In the genomic region with DNA sequence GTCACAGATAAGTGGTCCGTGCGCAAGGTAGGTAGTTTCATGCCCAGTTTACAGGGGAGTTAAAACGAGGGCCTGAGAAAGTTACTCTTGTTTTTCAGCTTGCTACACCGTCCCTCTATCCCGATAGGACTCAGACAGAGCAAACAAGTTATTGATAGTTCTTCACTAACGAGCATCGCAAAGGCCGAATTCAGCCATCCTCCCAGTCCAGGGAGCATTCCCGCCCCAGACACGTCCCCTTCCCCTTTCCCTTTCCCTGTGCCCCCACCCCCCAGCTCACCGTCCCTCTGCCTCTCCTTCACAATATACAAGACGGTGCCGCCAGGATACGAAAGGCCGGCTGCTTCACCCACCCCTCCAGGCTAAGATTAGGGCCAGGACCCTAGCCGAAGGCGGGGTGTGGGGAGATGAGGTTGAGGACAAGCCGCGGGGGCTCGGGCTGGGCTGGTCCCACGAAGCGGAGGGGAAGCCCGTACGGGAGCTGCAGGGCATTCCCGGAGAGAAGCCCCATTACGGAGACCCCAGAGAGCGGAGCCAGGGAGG, we compare ENCODE assay signal across 1 cellular context.
TF ChIP-seq lines count a peak whose summit lies in the region.

No MANE protein-coding gene starts in this region.

TF ChIP-seq in GM23338, 12 proteins besides CTCF, POLR2A, EP300 and RAD21 (continued from another document):
- TF ChIP-seq, protein P1, sequence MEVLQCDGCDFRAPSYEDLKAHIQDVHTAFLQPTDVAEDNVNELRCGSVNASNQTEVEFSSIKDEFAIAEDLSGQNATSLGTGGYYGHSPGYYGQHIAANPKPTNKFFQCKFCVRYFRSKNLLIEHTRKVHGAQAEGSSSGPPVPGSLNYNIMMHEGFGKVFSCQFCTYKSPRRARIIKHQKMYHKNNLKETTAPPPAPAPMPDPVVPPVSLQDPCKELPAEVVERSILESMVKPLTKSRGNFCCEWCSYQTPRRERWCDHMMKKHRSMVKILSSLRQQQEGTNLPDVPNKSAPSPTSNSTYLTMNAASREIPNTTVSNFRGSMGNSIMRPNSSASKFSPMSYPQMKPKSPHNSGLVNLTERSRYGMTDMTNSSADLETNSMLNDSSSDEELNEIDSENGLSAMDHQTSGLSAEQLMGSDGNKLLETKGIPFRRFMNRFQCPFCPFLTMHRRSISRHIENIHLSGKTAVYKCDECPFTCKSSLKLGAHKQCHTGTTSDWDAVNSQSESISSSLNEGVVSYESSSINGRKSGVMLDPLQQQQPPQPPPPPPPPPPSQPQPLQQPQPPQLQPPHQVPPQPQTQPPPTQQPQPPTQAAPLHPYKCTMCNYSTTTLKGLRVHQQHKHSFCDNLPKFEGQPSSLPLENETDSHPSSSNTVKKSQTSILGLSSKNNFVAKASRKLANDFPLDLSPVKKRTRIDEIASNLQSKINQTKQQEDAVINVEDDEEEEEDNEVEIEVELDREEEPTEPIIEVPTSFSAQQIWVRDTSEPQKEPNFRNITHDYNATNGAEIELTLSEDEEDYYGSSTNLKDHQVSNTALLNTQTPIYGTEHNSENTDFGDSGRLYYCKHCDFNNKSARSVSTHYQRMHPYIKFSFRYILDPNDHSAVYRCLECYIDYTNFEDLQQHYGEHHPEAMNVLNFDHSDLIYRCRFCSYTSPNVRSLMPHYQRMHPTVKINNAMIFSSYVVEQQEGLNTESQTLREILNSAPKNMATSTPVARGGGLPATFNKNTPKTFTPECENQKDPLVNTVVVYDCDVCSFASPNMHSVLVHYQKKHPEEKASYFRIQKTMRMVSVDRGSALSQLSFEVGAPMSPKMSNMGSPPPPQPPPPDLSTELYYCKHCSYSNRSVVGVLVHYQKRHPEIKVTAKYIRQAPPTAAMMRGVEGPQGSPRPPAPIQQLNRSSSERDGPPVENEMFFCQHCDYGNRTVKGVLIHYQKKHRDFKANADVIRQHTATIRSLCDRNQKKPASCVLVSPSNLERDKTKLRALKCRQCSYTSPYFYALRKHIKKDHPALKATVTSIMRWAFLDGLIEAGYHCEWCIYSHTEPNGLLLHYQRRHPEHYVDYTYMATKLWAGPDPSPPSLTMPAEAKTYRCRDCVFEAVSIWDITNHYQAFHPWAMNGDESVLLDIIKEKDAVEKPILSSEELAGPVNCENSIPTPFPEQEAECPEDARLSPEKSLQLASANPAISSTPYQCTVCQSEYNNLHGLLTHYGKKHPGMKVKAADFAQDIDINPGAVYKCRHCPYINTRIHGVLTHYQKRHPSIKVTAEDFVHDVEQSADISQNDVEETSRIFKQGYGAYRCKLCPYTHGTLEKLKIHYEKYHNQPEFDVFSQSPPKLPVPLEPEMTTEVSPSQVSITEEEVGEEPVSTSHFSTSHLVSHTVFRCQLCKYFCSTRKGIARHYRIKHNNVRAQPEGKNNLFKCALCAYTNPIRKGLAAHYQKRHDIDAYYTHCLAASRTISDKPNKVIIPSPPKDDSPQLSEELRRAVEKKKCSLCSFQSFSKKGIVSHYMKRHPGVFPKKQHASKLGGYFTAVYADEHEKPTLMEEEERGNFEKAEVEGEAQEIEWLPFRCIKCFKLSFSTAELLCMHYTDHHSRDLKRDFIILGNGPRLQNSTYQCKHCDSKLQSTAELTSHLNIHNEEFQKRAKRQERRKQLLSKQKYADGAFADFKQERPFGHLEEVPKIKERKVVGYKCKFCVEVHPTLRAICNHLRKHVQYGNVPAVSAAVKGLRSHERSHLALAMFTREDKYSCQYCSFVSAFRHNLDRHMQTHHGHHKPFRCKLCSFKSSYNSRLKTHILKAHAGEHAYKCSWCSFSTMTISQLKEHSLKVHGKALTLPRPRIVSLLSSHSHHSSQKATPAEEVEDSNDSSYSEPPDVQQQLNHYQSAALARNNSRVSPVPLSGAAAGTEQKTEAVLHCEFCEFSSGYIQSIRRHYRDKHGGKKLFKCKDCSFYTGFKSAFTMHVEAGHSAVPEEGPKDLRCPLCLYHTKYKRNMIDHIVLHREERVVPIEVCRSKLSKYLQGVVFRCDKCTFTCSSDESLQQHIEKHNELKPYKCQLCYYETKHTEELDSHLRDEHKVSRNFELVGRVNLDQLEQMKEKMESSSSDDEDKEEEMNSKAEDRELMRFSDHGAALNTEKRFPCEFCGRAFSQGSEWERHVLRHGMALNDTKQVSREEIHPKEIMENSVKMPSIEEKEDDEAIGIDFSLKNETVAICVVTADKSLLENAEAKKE (CRISPR knock-in tag; IDR thresholded peaks at IDR 0.05): no peak
